In genomic region chr15:75455982-75456531, GRCh38 we compare ENCODE assay signal across 8 cellular contexts. TPM values are rescaled to one million over a fixed set of nuclear protein-coding genes. Genes with fewer than 3 reads are reported as not detected.
DNase-seq lines count a peak whose midpoint lies in the region; TF ChIP-seq lines count a peak whose summit lies in the region.

No MANE protein-coding gene starts in this region.

- H3K4me2 ChIP-seq in neural progenitor cell, result peak overlapping the region; percentile 84

- CTCF ChIA-PET in activated CD4-positive, alpha-beta memory T cell treated with anti-CD3 and anti-CD28 coated beads, Interleukin-2, amount 10 ng/mL, durations not matched to agents 7 days and 5 days (lab: Charles Lee), result interaction anchor here (0.7 to 7.1 kb wide), 8 partner anchors 53 to 191 kb away, joined by 3 to 109 read pairs (median 7); partner anchors contain the start of genes IMP3, MAN2C1, PTPN9 and SNUPN

- H3K4me3 ChIP-seq in epithelial cell of esophagus (ENCODE audit: low read length) (peak overlapping the region; percentile 86), neural progenitor cell (peak overlapping the region; percentile 85)

- peaks cover 4% of the 10 kb centered on the region for H3K4me1 ChIP-seq in neural progenitor cell

- H3K9ac ChIP-seq in neural progenitor cell, result no peak overlapping the region

- no peaks in the 10 kb centered on the region for H3K9me3 Mint-ChIP-seq in activated CD4-positive, alpha-beta memory T cell treated with anti-CD3 and anti-CD28 coated beads, Interleukin-2, amount 10 ng/mL, durations not matched to agents 7 days and 5 days
- H3K9me3 Mint-ChIP-seq in neural progenitor cell, result no peaks in the 10 kb centered on the region

- H3K27me3 Mint-ChIP-seq in activated CD4-positive, alpha-beta memory T cell treated with anti-CD3 and anti-CD28 coated beads, Interleukin-2, amount 10 ng/mL, durations not matched to agents 7 days and 5 days, result no peaks in the 10 kb centered on the region
- H3K27me3 Mint-ChIP-seq in neural progenitor cell (ENCODE audit: insufficient read depth, low read depth), result peaks cover 6% of the 10 kb centered on the region

- peak overlapping the region; percentile 92 for H3K4me3 Mint-ChIP-seq in activated CD4-positive, alpha-beta memory T cell treated with anti-CD3 and anti-CD28 coated beads, Interleukin-2, amount 10 ng/mL, durations not matched to agents 7 days and 5 days
- peak overlapping the region; percentile 87 for H3K4me3 Mint-ChIP-seq in neural progenitor cell

- H3K9me3 ChIP-seq in neural progenitor cell (ENCODE audit: low read depth), result no peaks in the 10 kb centered on the region

- H3F3A ChIP-seq in neural progenitor cell (ENCODE audit: low read depth), result peaks cover 35% of the 10 kb centered on the region

- no peaks in the 10 kb centered on the region for H3K36me3 ChIP-seq in neural progenitor cell

- peak overlapping the region; percentile 88 for H2AFZ ChIP-seq in neural progenitor cell (replicated peaks)

- H3K79me2 ChIP-seq in neural progenitor cell (ENCODE audit: low read depth), result peaks cover 20% of the 10 kb centered on the region

- POLR2A ChIA-PET in activated CD4-positive, alpha-beta memory T cell treated with anti-CD3 and anti-CD28 coated beads, Interleukin-2, amount 10 ng/mL, durations not matched to agents 7 days and 5 days (lab: Charles Lee), result interaction anchor here (0.6 to 7.8 kb wide), 26 partner anchors 9 to 841 kb away, joined by 3 to 188 read pairs (median 4); partner anchors contain the start of genes IMP3, MAN2C1, PTPN9 and SNUPN

- H3K4me1 Mint-ChIP-seq in activated CD4-positive, alpha-beta memory T cell treated with anti-CD3 and anti-CD28 coated beads, Interleukin-2, amount 10 ng/mL, durations not matched to agents 7 days and 5 days, result peaks cover 12% of the 10 kb centered on the region
- H3K4me1 Mint-ChIP-seq in neural progenitor cell, result peaks cover 13% of the 10 kb centered on the region

- no peaks in the 10 kb centered on the region for H3K36me3 Mint-ChIP-seq in activated CD4-positive, alpha-beta memory T cell treated with anti-CD3 and anti-CD28 coated beads, Interleukin-2, amount 10 ng/mL, durations not matched to agents 7 days and 5 days (ENCODE audit: low read depth)
- H3K36me3 Mint-ChIP-seq in neural progenitor cell, result no peaks in the 10 kb centered on the region

- peaks cover 6% of the 10 kb centered on the region for H4K20me1 ChIP-seq in neural progenitor cell (ENCODE audit: low read depth)

- DNase-seq in NCI-H82 treated with DMSO at 0.1 percent for 48 hours (lab: John Stamatoyannopoulos, UW; ENCODE audit: unreplicated experiment) (peak; percentile 26), NCI-H82 (lab: John Stamatoyannopoulos, UW) (no peak), NCI-H2171 (lab: John Stamatoyannopoulos, UW) (peak; percentile 41), epithelial cell of esophagus (ENCODE audit: low read depth) (peak; percentile 84), neural progenitor cell (ENCODE audit: low spot score) (peak; percentile 50), ureter (ENCODE audit: low spot score) (peak; percentile 65), D341Med (ENCODE audit: low spot score) (no peak)
- peak; percentile 78 for DNase-seq in activated CD4-positive, alpha-beta memory T cell treated with anti-CD3 and anti-CD28 coated beads, Interleukin-2, amount 10 ng/mL, durations not matched to agents 7 days and 5 days

- H3K27ac ChIP-seq in neural progenitor cell, result no peak overlapping the region

- no peak for TF ChIP-seq CTCF in epithelial cell of esophagus (IDR thresholded peaks at IDR 0.05; ENCODE audit: insufficient read depth, low read depth, low read length, missing control alignments)
- peak; percentile 5 for TF ChIP-seq CTCF in neural progenitor cell (IDR thresholded peaks at IDR 0.05)

- H3K27me3 ChIP-seq in neural progenitor cell, result no peaks in the 10 kb centered on the region

- H3K27ac Mint-ChIP-seq in activated CD4-positive, alpha-beta memory T cell treated with anti-CD3 and anti-CD28 coated beads, Interleukin-2, amount 10 ng/mL, durations not matched to agents 7 days and 5 days, result peak overlapping the region; percentile 92
- H3K27ac Mint-ChIP-seq in neural progenitor cell, result no peak overlapping the region

RNA-seq across cellular contexts. Expression of gene SIN3A, which starts 4.6 kb away (rescaled TPM):
- total RNA-seq in activated CD4-positive, alpha-beta memory T cell treated with anti-CD3 and anti-CD28 coated beads, Interleukin-2, amount 10 ng/mL, durations not matched to agents 7 days and 5 days, result 10 to 100 TPM; 95.8 to 96.1 TPM
- total RNA-seq in neural progenitor cell (ENCODE audit: low replicate concordance) (69.0 and 86.1 TPM in 2 replicates), ureter (93.6 TPM)

Comparison
In these comparisons a context has a peak if more than half of its experiments do, and no peak if none do; other contexts are left out.
1. DNase-seq: peak in NCI-H82 treated with DMSO at 0.1 percent for 48 hours (single experiment), NCI-H2171 (single experiment), activated CD4-positive, alpha-beta memory T cell treated with anti-CD3 and anti-CD28 coated beads, Interleukin-2, amount 10 ng/mL, durations not matched to agents 7 days and 5 days (single experiment), epithelial cell of esophagus (single experiment), neural progenitor cell (single experiment) and ureter (single experiment); none in NCI-H82 (single experiment) and D341Med (single experiment).